In the genomic region with DNA sequence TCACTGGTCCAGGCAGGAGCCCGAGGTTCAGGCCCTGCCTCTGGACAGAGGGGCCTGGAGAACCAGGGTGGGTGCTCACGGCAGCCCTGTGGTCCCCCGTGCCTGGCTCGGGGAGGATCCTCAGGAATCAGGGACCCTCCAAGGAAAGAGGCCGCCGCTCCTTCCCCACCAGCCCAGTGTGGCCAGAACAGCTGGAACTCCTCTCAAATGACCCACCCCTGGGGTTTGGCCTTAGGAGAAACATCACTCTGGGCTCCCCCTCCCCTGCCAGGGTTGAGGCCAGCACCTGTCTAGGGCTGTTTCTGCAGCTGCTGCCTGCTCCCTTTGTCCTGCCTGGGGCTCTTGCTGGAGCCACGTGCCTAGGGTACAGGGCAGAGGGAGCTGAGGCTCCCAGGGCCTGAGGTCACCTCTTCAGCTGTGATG, we compare ENCODE assay signal across 16 cellular contexts. TPM values are rescaled to one million over a fixed set of nuclear protein-coding genes. Genes with fewer than 3 reads are reported as not detected.
DNase-seq lines count a peak whose midpoint lies in the region; ATAC-seq lines count a peak whose summit lies in the region.
"Had no signal": no experiment of that assay in that cellular context is flagged by ENCODE, and none has a peak within 500 bp of the region (broad histone marks: within the 10 kb centered on the region; RNA-seq: fewer than 3 reads in every experiment).

No MANE protein-coding gene starts in this region.

- DNase-seq in COR-L47 (lab: John Stamatoyannopoulos, UW) (peak; percentile 14), NCI-H146 (lab: John Stamatoyannopoulos, UW) (peak; percentile 92), SK-N-DZ (ENCODE audit: low spot score) (peak; percentile 68), myocyte (ENCODE audit: low read depth) (peak; percentile 99), ureter (ENCODE audit: low spot score) (no peak)
- DNase-seq: activated CD4-positive, alpha-beta T cell treated with anti-CD3 and anti-CD28 coated beads, Interleukin-2, amount 10 ng/mL, durations not matched to agents 7 days and 5 days; activated naive CD4-positive, alpha-beta T cell treated with anti-CD3 and anti-CD28 coated beads, Interleukin-2, amount 50 U/mL, for 16 hours; body of pancreas; DMS53; NCI-H1930; stimulated activated CD4-positive, alpha-beta T cell treated with anti-CD3 and anti-CD28 coated beads, Interleukin-4, amount 100 ng/mL, for 1 hour; T-helper 9 cell; testis had no signal

- no peak for ATAC-seq in GM21528 (IDR thresholded peaks at IDR 0.05; ENCODE audit: low FRiP score, unreplicated experiment)
- no peak for ATAC-seq in GM18502 (IDR thresholded peaks at IDR 0.05; ENCODE audit: poor library complexity, unreplicated experiment)
- ATAC-seq: body of pancreas, HCT116 had no signal

RNA-seq across cellular contexts. Expression of gene FSCN1, which starts 27.9 kb away (rescaled TPM):
- 513 and 629 TPM in 2 replicates for polyA plus RNA-seq in SK-N-DZ (2014; cell fraction: cytosol; rRNA removed)
- 276 and 299 TPM in 2 replicates for polyA plus RNA-seq in SK-N-DZ (2014; cell fraction: nucleus; rRNA removed)
- total RNA-seq in myocyte = 159 and 214 TPM in 2 replicates
- polyA plus RNA-seq in myocyte (2012) = 259 TPM
- total RNA-seq in ureter = 30.1 TPM
